In genomic region chr22:36300396-36301212, GRCh38 we compare ENCODE assay signal across 12 cellular contexts. TPM values are rescaled to one million over a fixed set of nuclear protein-coding genes. Genes with fewer than 3 reads are reported as not detected.
DNase-seq lines count a peak whose midpoint lies in the region; ATAC-seq, FAIRE-seq and TF ChIP-seq lines count a peak whose summit lies in the region.
"Had no signal": no experiment of that assay in that cellular context is flagged by ENCODE, and none has a peak within 500 bp of the region (broad histone marks: within the 10 kb centered on the region; RNA-seq: fewer than 3 reads in every experiment).

No MANE protein-coding gene starts in this region.

- no peak for TF ChIP-seq EP300 in sigmoid colon (IDR thresholded peaks at IDR 0.05)

- TF ChIP-seq POLR2A in GM12892 (IDR thresholded peaks at IDR 0.05; ENCODE audit: low read depth, low read length): peak; percentile 6; the same call in 1 of the 2 replicates
- TF ChIP-seq POLR2A in sigmoid colon (IDR thresholded peaks at IDR 0.05): no peak

- H3K4me3 Mint-ChIP-seq in astrocyte (ENCODE audit: unreplicated experiment): no peak overlapping the region

- H3K4me2 ChIP-seq in BLaER1 treated with 17β-estradiol and CSF1 and Interleukin-3, amounts not matched to agents 10 nM and 100 nM: peak overlapping the region in 7 of 11 experiments; percentile 29 to 91 (median 90); a peak in 14 of 22 replicates
- no peak overlapping the region for H3K4me2 ChIP-seq in astrocyte (ENCODE audit: low read length)

- peaks cover 20 to 100% (median 99%) of the 10 kb centered on the region in 11 experiments; a peak in 21 of 22 replicates for H4K20me1 ChIP-seq in BLaER1 treated with 17β-estradiol and CSF1 and Interleukin-3, amounts not matched to agents 10 nM and 100 nM
- peaks cover 98% of the 10 kb centered on the region for H4K20me1 ChIP-seq in astrocyte (ENCODE audit: insufficient read depth, low read length)

- peaks cover 35% of the 10 kb centered on the region for H3K4me1 Mint-ChIP-seq in astrocyte (ENCODE audit: low read depth, unreplicated experiment)

- H3K27me3 Mint-ChIP-seq in astrocyte (ENCODE audit: low read depth, unreplicated experiment): no peaks in the 10 kb centered on the region

- no peak overlapping the region for H2AFZ ChIP-seq in astrocyte (ENCODE audit: low read depth, low read length)

- 91 to 92% methylated on average over 24 of the region's 24 CpGs for WGBS in sigmoid colon, 2 donors

- peak overlapping the region in 1 of 10 experiments; percentile 11; a peak in 2 of 20 replicates for H3K4me3 ChIP-seq in BLaER1 treated with 17β-estradiol and CSF1 and Interleukin-3, amounts not matched to agents 10 nM and 100 nM
- no peak overlapping the region for H3K4me3 ChIP-seq in astrocyte (ENCODE audit: insufficient read depth, low read depth, low read length)
- H3K4me3 ChIP-seq in sigmoid colon: no peak overlapping the region
- H3K4me3 ChIP-seq: cardiac muscle cell, pancreas had no signal

- no peaks in the 10 kb centered on the region for H3K27me3 ChIP-seq in BLaER1 treated with 17β-estradiol and CSF1 and Interleukin-3, amounts not matched to agents 10 nM and 100 nM
- no peaks in the 10 kb centered on the region for H3K27me3 ChIP-seq in astrocyte (ENCODE audit: insufficient read depth, low read length)
- H3K27me3 ChIP-seq in sigmoid colon: no peaks in the 10 kb centered on the region
- H3K27me3 ChIP-seq: cardiac muscle cell, pancreas had no signal

- H3K27ac Mint-ChIP-seq in astrocyte (ENCODE audit: unreplicated experiment): peak overlapping the region; percentile 91

- no peaks in the 10 kb centered on the region for H3K9me3 Mint-ChIP-seq in astrocyte (ENCODE audit: unreplicated experiment)

- ATAC-seq in HG03571 (IDR thresholded peaks at IDR 0.05; ENCODE audit: unreplicated experiment) (no peak), GM21576 (IDR thresholded peaks at IDR 0.05; ENCODE audit: unreplicated experiment) (no peak)

- peaks cover 39% of the 10 kb centered on the region for H3K36me3 Mint-ChIP-seq in astrocyte (ENCODE audit: low read depth, unreplicated experiment)

- no peak for DNase-seq in GM12892 (ENCODE audit: insufficient read length)
- no peak for DNase-seq in astrocyte (ENCODE audit: low read depth)
- no peak for DNase-seq in sigmoid colon
- DNase-seq in RKO (ENCODE audit: low spot score): no peak

- H3K9ac ChIP-seq in BLaER1 treated with 17β-estradiol and CSF1 and Interleukin-3, amounts not matched to agents 10 nM and 100 nM: peak overlapping the region in 7 of 11 experiments; percentile 6 to 70 (median 65); a peak in 14 of 22 replicates
- peak overlapping the region; percentile 4 for H3K9ac ChIP-seq in astrocyte (ENCODE audit: low read length)

- no peak for TF ChIP-seq CTCF in astrocyte (IDR thresholded peaks at IDR 0.05; ENCODE audit: insufficient read depth, low read depth, low read length)
- TF ChIP-seq CTCF in sigmoid colon (IDR thresholded peaks at IDR 0.05): no peak

- peak overlapping the region in 7 of 11 experiments; percentile 24 to 64 (median 42); a peak in 11 of 22 replicates for H3K27ac ChIP-seq in BLaER1 treated with 17β-estradiol and CSF1 and Interleukin-3, amounts not matched to agents 10 nM and 100 nM
- H3K27ac ChIP-seq in astrocyte (ENCODE audit: low read depth, low read length) (peak overlapping the region; percentile 51), sigmoid colon (peak overlapping the region; percentile 77 to 100 (median 89))
- H3K27ac ChIP-seq: C4-2B, cardiac muscle cell, HL-60, pancreas had no signal

- peaks cover 0 to 34% (median 14%) of the 10 kb centered on the region in 11 experiments; a peak in 16 of 22 replicates for H3K9me3 ChIP-seq in BLaER1 treated with 17β-estradiol and CSF1 and Interleukin-3, amounts not matched to agents 10 nM and 100 nM (replicated peaks in 1 of 11)
- H3K9me3 ChIP-seq in astrocyte (ENCODE audit: insufficient read depth, low read depth, low read length) (no peaks in the 10 kb centered on the region), sigmoid colon (no peaks in the 10 kb centered on the region)
- H3K9me3 ChIP-seq: pancreas had no signal

- peaks cover 100% of the 10 kb centered on the region in 11 experiments for H3K36me3 ChIP-seq in BLaER1 treated with 17β-estradiol and CSF1 and Interleukin-3, amounts not matched to agents 10 nM and 100 nM
- H3K36me3 ChIP-seq in astrocyte (ENCODE audit: insufficient read depth, low read length): peaks cover 93% of the 10 kb centered on the region
- H3K36me3 ChIP-seq in sigmoid colon: peaks cover 73 to 100% (median 95%) of the 10 kb centered on the region in 4 donors

- no peak for FAIRE-seq in GM12892 (lab: Jason Lieb, UNC)
- FAIRE-seq in astrocyte (lab: Jason Lieb, UNC): no peak
- FAIRE-seq: endometrium, pancreas had no signal

- peaks cover 93% of the 10 kb centered on the region for H3K79me2 ChIP-seq in astrocyte (ENCODE audit: insufficient read depth, low read length)

- peaks cover 0 to 65% (median 50%) of the 10 kb centered on the region in 10 experiments; a peak in 16 of 20 replicates for H3K4me1 ChIP-seq in BLaER1 treated with 17β-estradiol and CSF1 and Interleukin-3, amounts not matched to agents 10 nM and 100 nM
- H3K4me1 ChIP-seq in astrocyte (ENCODE audit: insufficient read depth, low read length): peaks cover 17% of the 10 kb centered on the region
- H3K4me1 ChIP-seq in sigmoid colon: peaks cover 0 to 54% (median 51%) of the 10 kb centered on the region in 4 donors
- H3K4me1 ChIP-seq: pancreas had no signal

- intact Hi-C loops in sigmoid colon (cut with DNase I): loop anchor here (1.0 kb wide), 1 partner anchor 170 kb away; no protein-coding TSS in a partner anchor

RNA-seq across cellular contexts. Expression of gene APOL1, which starts 47.7 kb away (rescaled TPM):
- polyA plus RNA-seq in GM12892 (2012; ENCODE audit: missing spikeins): 69.3 TPM
- 3.9 and 7.5 TPM in 2 replicates for total RNA-seq in astrocyte
- 10 to 100 TPM; 15.0 to 36.0 (median 20.3) TPM for total RNA-seq in sigmoid colon
- polyA plus RNA-seq in sigmoid colon: 10 to 100 TPM in 2 of 3 donors, 1 to 10 TPM in 1; 6.6 to 64.0 (median 11.3) TPM
- total RNA-seq: cardiac muscle cell had no signal
